In the genomic region with DNA sequence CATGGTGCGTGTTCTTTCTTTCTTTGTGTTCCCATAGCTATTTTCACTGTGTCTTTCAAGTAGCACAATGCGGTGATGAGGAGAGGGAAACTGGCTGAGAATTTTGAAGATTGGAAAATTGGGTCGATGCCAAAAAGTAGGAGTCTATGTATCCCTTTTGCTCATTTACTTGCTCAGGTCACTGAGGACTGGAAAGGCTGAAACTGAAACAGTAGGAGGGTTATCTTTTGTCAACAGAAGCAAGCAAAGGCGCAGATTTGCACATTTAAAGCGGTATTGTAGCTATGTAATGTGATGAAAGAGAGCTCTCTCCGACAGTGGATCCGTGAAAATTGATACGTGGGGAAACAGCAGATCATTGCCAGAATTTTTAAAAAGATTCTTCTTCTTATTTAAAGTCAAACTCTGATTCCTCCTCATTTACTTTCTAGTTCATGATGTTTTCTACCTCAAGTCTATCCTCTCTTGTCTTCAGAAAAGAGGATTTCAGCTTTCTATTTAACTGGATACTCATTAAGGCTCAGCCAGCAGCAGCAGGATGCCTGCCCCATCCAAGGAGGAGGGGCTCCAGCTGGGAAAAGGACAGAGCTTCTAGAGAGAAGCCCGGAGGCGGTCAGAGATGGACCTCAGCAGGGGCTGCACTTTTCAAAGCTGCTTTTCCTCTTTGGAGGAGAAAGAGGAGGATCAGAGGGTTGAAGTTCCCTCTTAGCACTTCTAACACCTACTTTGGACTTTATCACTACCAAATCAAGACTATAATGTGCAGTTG, we compare ENCODE assay signal across 9 cellular contexts. TPM values are rescaled to one million over a fixed set of nuclear protein-coding genes. Genes with fewer than 3 reads are reported as not detected.
DNase-seq lines count a peak whose midpoint lies in the region; ATAC-seq and TF ChIP-seq lines count a peak whose summit lies in the region.
"Had no signal": no experiment of that assay in that cellular context is flagged by ENCODE, and none has a peak within 500 bp of the region (broad histone marks: within the 10 kb centered on the region; RNA-seq: fewer than 3 reads in every experiment).

No MANE protein-coding gene starts in this region.

- H3K9ac ChIP-seq in neural cell (ENCODE audit: low read length): peak overlapping the region; percentile 25

- no peak for TF ChIP-seq CTCF in neural cell (IDR thresholded peaks at IDR 0.05; ENCODE audit: poor library complexity, severe bottlenecking)

- H3K4me3 ChIP-seq in neural cell (ENCODE audit: low read length): peak overlapping the region; percentile 46

- H3K27ac ChIP-seq in neural cell (ENCODE audit: low read length): peak overlapping the region; percentile 9

- peaks cover 6% of the 10 kb centered on the region for H3F3A ChIP-seq in neural cell (ENCODE audit: insufficient read depth, low read length, poor library complexity, severe bottlenecking)

- H3K4me2 ChIP-seq in neural cell (ENCODE audit: low read length): peak overlapping the region; percentile 3

- no peak for TF ChIP-seq RAD21 in neural cell (conservative IDR thresholded peaks at IDR 0.05)

- no peaks in the 10 kb centered on the region for H3K79me2 ChIP-seq in neural cell (replicated peaks; ENCODE audit: insufficient read depth, low read length)

- TF ChIP-seq EP300 in neural cell (conservative IDR thresholded peaks at IDR 0.05; ENCODE audit: poor library complexity, severe bottlenecking): no peak

- H3K27me3 ChIP-seq in neural cell (ENCODE audit: insufficient read depth, low read depth, low read length): no peaks in the 10 kb centered on the region

- DNase-seq in D341Med (ENCODE audit: low spot score) (peak; percentile 47), NCI-H2227 treated with DMSO at 0.1 percent for 48 hours (lab: John Stamatoyannopoulos, UW) (peak; percentile 56), fibroblast of gingiva (ENCODE audit: low read depth) (peak; percentile 39), T-helper 1 cell (no peak), NAMALWA (ENCODE audit: low spot score) (no peak)
- DNase-seq in stimulated activated naive CD8-positive, alpha-beta T cell treated with anti-CD3 and anti-CD28 coated beads, Interleukin-15, Interleukin-2, amounts not matched to agents 100 U/mL and 50 U/mL, for 24 hours: no peak
- DNase-seq: CD8-positive, alpha-beta T cell had no signal

- H3K36me3 ChIP-seq in neural cell (ENCODE audit: insufficient read depth, low read length): no peaks in the 10 kb centered on the region

- H4K20me1 ChIP-seq in neural cell (ENCODE audit: insufficient read depth): no peaks in the 10 kb centered on the region

- no peaks in the 10 kb centered on the region for H3K9me2 ChIP-seq in neural cell (ENCODE audit: insufficient read depth, low read length)

- no peaks in the 10 kb centered on the region for H3K9me3 ChIP-seq in neural cell (ENCODE audit: low read length)

- ATAC-seq in HG02938 (IDR thresholded peaks at IDR 0.05; ENCODE audit: unreplicated experiment): no peak
- ATAC-seq in stimulated activated naive CD8-positive, alpha-beta T cell treated with anti-CD3 and anti-CD28 coated beads, Interleukin-15, Interleukin-2, amounts not matched to agents 100 U/mL and 50 U/mL, for 24 hours: no peak
- ATAC-seq: CD8-positive, alpha-beta T cell had no signal

- H2AFZ ChIP-seq in neural cell (ENCODE audit: low read depth, low read length): peak overlapping the region; percentile 7

TF ChIP-seq in neural cell, 6 proteins besides CTCF, POLR2A, EP300 and RAD21:
- TF ChIP-seq, protein P1, sequence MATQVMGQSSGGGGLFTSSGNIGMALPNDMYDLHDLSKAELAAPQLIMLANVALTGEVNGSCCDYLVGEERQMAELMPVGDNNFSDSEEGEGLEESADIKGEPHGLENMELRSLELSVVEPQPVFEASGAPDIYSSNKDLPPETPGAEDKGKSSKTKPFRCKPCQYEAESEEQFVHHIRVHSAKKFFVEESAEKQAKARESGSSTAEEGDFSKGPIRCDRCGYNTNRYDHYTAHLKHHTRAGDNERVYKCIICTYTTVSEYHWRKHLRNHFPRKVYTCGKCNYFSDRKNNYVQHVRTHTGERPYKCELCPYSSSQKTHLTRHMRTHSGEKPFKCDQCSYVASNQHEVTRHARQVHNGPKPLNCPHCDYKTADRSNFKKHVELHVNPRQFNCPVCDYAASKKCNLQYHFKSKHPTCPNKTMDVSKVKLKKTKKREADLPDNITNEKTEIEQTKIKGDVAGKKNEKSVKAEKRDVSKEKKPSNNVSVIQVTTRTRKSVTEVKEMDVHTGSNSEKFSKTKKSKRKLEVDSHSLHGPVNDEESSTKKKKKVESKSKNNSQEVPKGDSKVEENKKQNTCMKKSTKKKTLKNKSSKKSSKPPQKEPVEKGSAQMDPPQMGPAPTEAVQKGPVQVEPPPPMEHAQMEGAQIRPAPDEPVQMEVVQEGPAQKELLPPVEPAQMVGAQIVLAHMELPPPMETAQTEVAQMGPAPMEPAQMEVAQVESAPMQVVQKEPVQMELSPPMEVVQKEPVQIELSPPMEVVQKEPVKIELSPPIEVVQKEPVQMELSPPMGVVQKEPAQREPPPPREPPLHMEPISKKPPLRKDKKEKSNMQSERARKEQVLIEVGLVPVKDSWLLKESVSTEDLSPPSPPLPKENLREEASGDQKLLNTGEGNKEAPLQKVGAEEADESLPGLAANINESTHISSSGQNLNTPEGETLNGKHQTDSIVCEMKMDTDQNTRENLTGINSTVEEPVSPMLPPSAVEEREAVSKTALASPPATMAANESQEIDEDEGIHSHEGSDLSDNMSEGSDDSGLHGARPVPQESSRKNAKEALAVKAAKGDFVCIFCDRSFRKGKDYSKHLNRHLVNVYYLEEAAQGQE (IDR thresholded peaks at IDR 0.05; ENCODE audit: borderline replicate concordance): no peak
- TF ChIP-seq POLR2AphosphoS5 (IDR thresholded peaks at IDR 0.05) (no peak), TAF1 (IDR thresholded peaks at IDR 0.05; ENCODE audit: low read depth) (no peak), EZH2 (IDR thresholded peaks at IDR 0.05; ENCODE audit: borderline replicate concordance, insufficient read depth, low read length, poor library complexity, severe bottlenecking) (no peak), MXI1 (conservative IDR thresholded peaks at IDR 0.05; ENCODE audit: poor library complexity, severe bottlenecking) (no peak), SMC3 (conservative IDR thresholded peaks at IDR 0.05; ENCODE audit: poor library complexity) (no peak)

RNA-seq across cellular contexts. Expression of a gene that starts 15.9 kb away (rescaled TPM):
- 277 and 306 TPM in 2 replicates for polyA plus RNA-seq in neural cell
- polyA minus RNA-seq in neural cell: 309 and 355 TPM in 2 replicates

Comparison
In these comparisons a context has a peak if more than half of its experiments do, and no peak if none do; other contexts are left out.
1. DNase-seq: peak in D341Med (single experiment), NCI-H2227 treated with DMSO at 0.1 percent for 48 hours (single experiment) and fibroblast of gingiva (single experiment); none in T-helper 1 cell (0 of 5), stimulated activated naive CD8-positive, alpha-beta T cell treated with anti-CD3 and anti-CD28 coated beads, Interleukin-15, Interleukin-2, amounts not matched to agents 100 U/mL and 50 U/mL, for 24 hours (single experiment) and NAMALWA (single experiment).